ENCODE assay signal across 15 cellular contexts in genomic region chr12:30973171-30973570, GRCh38. TPM values are rescaled to one million over a fixed set of nuclear protein-coding genes. Genes with fewer than 3 reads are reported as not detected.
DNase-seq lines count a peak whose midpoint lies in the region; TF ChIP-seq lines count a peak whose summit lies in the region.
"Had no signal": no experiment of that assay in that cellular context is flagged by ENCODE, and none has a peak within 500 bp of the region (broad histone marks: within the 10 kb centered on the region; RNA-seq: fewer than 3 reads in every experiment).

No MANE protein-coding gene starts in this region.

- WGBS in GM23248 (ENCODE audit: low coverage in 1 of 2, low lambda C conversion rate in 2 of 2, missing lambda C conversion rate in 2 of 2), 2 experiments = 64 to 68% methylated on average over 7 of the region's 7 CpGs

- H2AFZ ChIP-seq in GM23248 = no peak overlapping the region

- H3K27me3 ChIP-seq in GM23248 (replicated peaks; ENCODE audit: insufficient read depth) = peaks cover 9% of the 10 kb centered on the region
- no peaks in the 10 kb centered on the region for H3K27me3 ChIP-seq in Peyer's patch

- H3F3A ChIP-seq in GM23248 (ENCODE audit: insufficient read depth) = no peaks in the 10 kb centered on the region

- H3K27ac ChIP-seq in GM23248 (no peak overlapping the region), Peyer's patch (no peak overlapping the region)
- H3K27ac ChIP-seq: A549 had no signal

- TF ChIP-seq CTCF in AG09319 (IDR thresholded peaks at IDR 0.05; ENCODE audit: low read depth, low read length) (no peak), fibroblast of mammary gland (conservative IDR thresholded peaks at IDR 0.05; ENCODE audit: control insufficient read depth, insufficient read depth, low read depth, low read length) (no peak), nephron progenitor cell (IDR thresholded peaks at IDR 0.05) (no peak), Peyer's patch (IDR thresholded peaks at IDR 0.05) (no peak)

- H3K9me2 ChIP-seq in GM23248 (ENCODE audit: insufficient read depth) = no peaks in the 10 kb centered on the region

- H3K4me3 ChIP-seq in GM23248 (no peak overlapping the region), fibroblast of mammary gland (ENCODE audit: control insufficient read depth, low read depth, low read length) (no peak overlapping the region), Peyer's patch (no peak overlapping the region)
- H3K4me3 ChIP-seq: A549 had no signal

- H3K9me3 ChIP-seq in GM23248 (ENCODE audit: low read depth) = no peaks in the 10 kb centered on the region
- no peaks in the 10 kb centered on the region for H3K9me3 ChIP-seq in Peyer's patch
- H3K9me3 ChIP-seq: A549 had no signal

- H3K36me3 Mint-ChIP-seq in nephron progenitor cell (ENCODE audit: low read depth) = no peaks in the 10 kb centered on the region

- H3K4me3 Mint-ChIP-seq in nephron progenitor cell = no peak overlapping the region

- H3K27me3 Mint-ChIP-seq in nephron progenitor cell (ENCODE audit: low read depth, poor library complexity) = peaks cover 2% of the 10 kb centered on the region

- DNase-seq in AG09319 (ENCODE audit: extremely low read depth, low read depth) (peak; percentile 14), GM23248 (peak; percentile 32), fibroblast of mammary gland (ENCODE audit: low read depth) (peak; percentile 78), nephron progenitor cell (no peak), DMS53 (lab: John Stamatoyannopoulos, UW) (no peak), T-helper 9 cell (no peak), Peyer's patch (no peak)
- DNase-seq: AML-193, DND-41, HCEC 1CT, MV-4-11, NCI-H2227 treated with DMSO at 0.1 percent for 48 hours, NCI-H524 treated with DMSO at 0.1 percent for 48 hours, PC-3 had no signal

- H3K4me1 Mint-ChIP-seq in nephron progenitor cell = peaks cover 28% of the 10 kb centered on the region

- peak overlapping the region; percentile 72 for H3K27ac Mint-ChIP-seq in nephron progenitor cell

- no peaks in the 10 kb centered on the region for H3K79me2 ChIP-seq in GM23248 (ENCODE audit: insufficient read depth)

- H3K4me1 ChIP-seq in GM23248 (ENCODE audit: insufficient read depth) (no peaks in the 10 kb centered on the region), Peyer's patch (no peaks in the 10 kb centered on the region)
- H3K4me1 ChIP-seq: A549 had no signal

- in situ Hi-C loops in GM23248 (cut with MboI) = no loop called here

- no peak for TF ChIP-seq POLR2A in Peyer's patch (IDR thresholded peaks at IDR 0.05)

- H3K36me3 ChIP-seq in GM23248 (ENCODE audit: low read depth) = no peaks in the 10 kb centered on the region
- H3K36me3 ChIP-seq in Peyer's patch = no peaks in the 10 kb centered on the region

- no peak overlapping the region for H3K4me2 ChIP-seq in GM23248 (ENCODE audit: unreplicated experiment)
- H3K4me2 ChIP-seq: A549 had no signal

- no peaks in the 10 kb centered on the region for H4K20me1 ChIP-seq in GM23248 (ENCODE audit: insufficient read depth)

- no peaks in the 10 kb centered on the region for H3K9me3 Mint-ChIP-seq in nephron progenitor cell

- H3K9ac ChIP-seq in GM23248 = no peak overlapping the region

RNA-seq across cellular contexts. Expression of gene TSPAN11, which starts 46.6 kb away (rescaled TPM):
- total RNA-seq in GM23248 (2014; rRNA removed; shearing (Covaris generic)) = 0.76 and 1.9 TPM in 2 replicates
- 0.51 and 0.70 TPM in 2 replicates for polyA plus RNA-seq in GM23248 (2016; fragmentation: Nextera tagmentation; extraction: Ambion mirVana)
- total RNA-seq in Peyer's patch = 10 to 100 TPM in 1 of 4 donors, 1 to 10 TPM in 2, under 1 TPM in 1; 0.18 to 12.4 (median 1.5) TPM
- total RNA-seq: PC-3 had no signal

Comparison
In these comparisons a context has a peak if more than half of its experiments do, and no peak if none do; other contexts are left out.
1. DNase-seq: peak in AG09319 (single experiment), GM23248 (single experiment) and fibroblast of mammary gland (single experiment); none in nephron progenitor cell (single experiment), DMS53 (single experiment), T-helper 9 cell (single experiment) and Peyer's patch (0 of 3).